ENCODE assay signal across 10 cellular contexts in genomic region chr16:3645504-3646347, GRCh38. TPM values are rescaled to one million over a fixed set of nuclear protein-coding genes. Genes with fewer than 3 reads are reported as not detected.
DNase-seq lines count a peak whose midpoint lies in the region; ATAC-seq and TF ChIP-seq lines count a peak whose summit lies in the region.
"Had no signal": no experiment of that assay in that cellular context is flagged by ENCODE, and none has a peak within 500 bp of the region (broad histone marks: within the 10 kb centered on the region; RNA-seq: fewer than 3 reads in every experiment).

No MANE protein-coding gene starts in this region.

- H3K36me3 ChIP-seq in left lung, result peaks cover 0 to 45% of the 10 kb centered on the region in 2 donors
- H3K36me3 ChIP-seq: adrenal gland had no signal

- CTCF ChIA-PET in activated CD4-positive, alpha-beta memory T cell treated with anti-CD3 and anti-CD28 coated beads for 36 hours (lab: Charles Lee), result interaction anchor here (1.2 kb wide), 1 partner anchor 10 kb away, joined by 4 read pairs; no protein-coding TSS in a partner anchor
- CTCF ChIA-PET in RWPE1 (lab: Yijun Ruan, JAX), result no interaction called here

- peak; percentile 23 for DNase-seq in NCI-H748 (lab: John Stamatoyannopoulos, UW; ENCODE audit: unreplicated experiment)
- DNase-seq in NCI-H748 treated with DMSO at 0.1 percent for 48 hours (lab: John Stamatoyannopoulos, UW), result no peak
- DNase-seq in activated CD4-positive, alpha-beta memory T cell treated with anti-CD3 and anti-CD28 coated beads for 36 hours, result peak; percentile 2
- DNase-seq in left lung, result no peak
- peak; percentile 12 for DNase-seq in stimulated activated CD8-positive, alpha-beta memory T cell treated with anti-CD3 and anti-CD28 coated beads, Interleukin-4, amount 100 ng/mL, for 48 hours
- no peak for DNase-seq in RWPE1 (ENCODE audit: low spot score)
- DNase-seq: NCI-H1930 had no signal

- H3K27me3 ChIP-seq in left lung, result no peaks in the 10 kb centered on the region
- H3K27me3 ChIP-seq: adrenal gland had no signal

- no peaks in the 10 kb centered on the region for H3K4me1 ChIP-seq in left lung

- H3K9me3 ChIP-seq in left lung, result no peaks in the 10 kb centered on the region
- H3K9me3 ChIP-seq: adrenal gland had no signal

- H3K27ac Mint-ChIP-seq in activated CD4-positive, alpha-beta memory T cell treated with anti-CD3 and anti-CD28 coated beads for 36 hours, result no peak overlapping the region

- no peaks in the 10 kb centered on the region for H3K9me3 Mint-ChIP-seq in activated CD4-positive, alpha-beta memory T cell treated with anti-CD3 and anti-CD28 coated beads for 36 hours

- H3K27me3 Mint-ChIP-seq in activated CD4-positive, alpha-beta memory T cell treated with anti-CD3 and anti-CD28 coated beads for 36 hours, result no peaks in the 10 kb centered on the region

- TF ChIP-seq CTCF in left lung (IDR thresholded peaks at IDR 0.05), result no peak
- no peak for TF ChIP-seq CTCF in RWPE1 (conservative IDR thresholded peaks at IDR 0.05; ENCODE audit: low read depth)

- H3K4me3 ChIP-seq in left lung, result no peak overlapping the region
- H3K4me3 ChIP-seq: adrenal gland had no signal

- ATAC-seq in left lung (peak; percentile 9), HG03354 (IDR thresholded peaks at IDR 0.05; ENCODE audit: poor library complexity, severe bottlenecking, unreplicated experiment) (no peak), GM19455 (IDR thresholded peaks at IDR 0.05; ENCODE audit: unreplicated experiment) (no peak)

- no peaks in the 10 kb centered on the region for H3K4me1 Mint-ChIP-seq in activated CD4-positive, alpha-beta memory T cell treated with anti-CD3 and anti-CD28 coated beads for 36 hours (ENCODE audit: low read depth)

- no peak overlapping the region for H3K4me3 Mint-ChIP-seq in activated CD4-positive, alpha-beta memory T cell treated with anti-CD3 and anti-CD28 coated beads for 36 hours

- intact Hi-C loops in activated CD4-positive, alpha-beta memory T cell treated with anti-CD3 and anti-CD28 coated beads for 36 hours (cut with micrococcal nuclease), result no loop called here
- intact Hi-C loops in left lung (cut with DNase I), result no loop called here

- H3K36me3 Mint-ChIP-seq in activated CD4-positive, alpha-beta memory T cell treated with anti-CD3 and anti-CD28 coated beads for 36 hours, result peaks cover 2% of the 10 kb centered on the region

- POLR2A ChIA-PET in activated CD4-positive, alpha-beta memory T cell treated with anti-CD3 and anti-CD28 coated beads for 36 hours (lab: Charles Lee), result no interaction called here
- POLR2A ChIA-PET in RWPE1 (lab: Yijun Ruan, JAX; ENCODE audit: low non-redundant PET), result interaction anchor here (0.6 to 0.8 kb wide), 2 partner anchors 9 to 13 kb away, joined by 3 to 6 read pairs; no protein-coding TSS in a partner anchor

- H3K27ac ChIP-seq in left lung (no peak overlapping the region), RWPE1 (no peak overlapping the region)
- H3K27ac ChIP-seq: adrenal gland had no signal

RNA-seq across cellular contexts. Expression of gene DNASE1, which starts 8.8 kb away (rescaled TPM):
- total RNA-seq in activated CD4-positive, alpha-beta memory T cell treated with anti-CD3 and anti-CD28 coated beads for 36 hours, result 10 to 100 TPM; 11.4 to 14.3 TPM
- 10 to 100 TPM; 14.6 to 16.9 TPM for total RNA-seq in left lung

RNA-seq across cellular contexts. Expression of gene SLX4, which starts 34.3 kb away (rescaled TPM):
- total RNA-seq in activated CD4-positive, alpha-beta memory T cell treated with anti-CD3 and anti-CD28 coated beads for 36 hours, result 10 to 100 TPM; 13.4 to 15.3 TPM
- total RNA-seq in left lung, result 1 to 10 TPM; 6.7 to 8.1 TPM

Comparison
In these comparisons a context has a peak if more than half of its experiments do, and no peak if none do; other contexts are left out.
1. DNase-seq: peak in NCI-H748 (single experiment), activated CD4-positive, alpha-beta memory T cell treated with anti-CD3 and anti-CD28 coated beads for 36 hours (single experiment) and stimulated activated CD8-positive, alpha-beta memory T cell treated with anti-CD3 and anti-CD28 coated beads, Interleukin-4, amount 100 ng/mL, for 48 hours (single experiment); none in NCI-H748 treated with DMSO at 0.1 percent for 48 hours (single experiment), left lung (0 of 2) and RWPE1 (single experiment).